ENCODE assay signal across 8 cellular contexts in the genomic region with DNA sequence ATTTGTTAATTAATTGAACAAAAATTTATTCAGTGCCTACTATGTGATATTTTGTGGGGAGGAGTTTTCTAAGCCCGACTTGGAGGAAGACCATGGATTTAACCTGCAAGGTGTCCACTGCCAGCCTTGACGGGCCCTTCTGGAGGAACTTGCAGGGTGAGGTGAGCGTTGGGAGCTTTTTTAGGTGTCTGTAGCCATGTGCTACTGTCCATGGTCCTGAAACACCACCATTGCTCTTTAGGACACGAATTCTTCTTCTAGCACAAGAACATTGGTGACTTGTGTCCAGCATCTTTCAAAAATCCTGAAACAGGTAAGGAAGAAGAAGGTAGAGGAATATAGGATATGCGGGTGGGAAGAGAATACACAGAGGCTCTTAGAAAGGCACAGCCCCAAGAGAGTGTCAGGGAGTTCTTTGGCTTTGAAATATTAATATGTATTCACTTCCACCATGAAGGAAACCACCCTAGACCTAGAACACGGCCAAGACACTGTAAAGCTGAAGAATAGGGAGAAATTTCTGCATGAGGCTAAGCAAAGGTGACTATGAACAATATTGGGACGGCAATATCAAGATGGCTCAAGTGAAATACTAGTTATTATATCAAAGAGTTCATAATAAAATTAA.
A peak's percentile ranks its signal among the peaks of the same experiment; 100 is the strongest.
DNase-seq lines count a peak whose midpoint lies in the region; ATAC-seq lines count a peak whose summit lies in the region.

No MANE protein-coding gene starts in this region.

- ATAC-seq in HG03095 (IDR thresholded peaks at IDR 0.05; ENCODE audit: unreplicated experiment) (no peak), GM21737 (IDR thresholded peaks at IDR 0.05; ENCODE audit: unreplicated experiment) (no peak), HG03521 (IDR thresholded peaks at IDR 0.05; ENCODE audit: unreplicated experiment) (no peak)

- DNase-seq in CD1c-positive myeloid dendritic cell (ENCODE audit: extremely low spot score): peak; percentile 40
- peak in 39 of 76 experiments; percentile 1 to 53 (median 22) for DNase-seq in HUDEP-2 (lab: John Stamatoyannopoulos, UW; ENCODE audit: unreplicated experiment in 76 of 76)
- peak; percentile 14 to 15 for DNase-seq in activated CD4-positive, alpha-beta T cell treated with anti-CD3 and anti-CD28 coated beads, Interleukin-2, amount 50 U/mL, for 4 hours
- DNase-seq in germinal center (ENCODE audit: low spot score): peak; percentile 13
- DNase-seq in stimulated activated CD4-positive, alpha-beta T cell treated with anti-CD3 and anti-CD28 coated beads, TNF-alpha, amount 100 ng/mL, for 24 hours (ENCODE audit: low read depth in 3 of 3): peak in 2 of 3 experiments; percentile 9 to 13
